ENCODE assay signal across 18 cellular contexts in genomic region chr10:111531690-111532089, GRCh38.
DNase-seq lines count a peak whose midpoint lies in the region; ATAC-seq, FAIRE-seq and TF ChIP-seq lines count a peak whose summit lies in the region.
"Had no signal": no experiment of that assay in that cellular context is flagged by ENCODE, and none has a peak within 500 bp of the region (broad histone marks: within the 10 kb centered on the region; RNA-seq: fewer than 3 reads in every experiment).

No MANE protein-coding gene starts in this region.

- no CpG with 5 or more reads among the region's 2 CpGs for WGBS in H9 (ENCODE audit: extremely low coverage, insufficient read length, low lambda C conversion rate)
- WGBS in GM12878 (ENCODE audit: insufficient coverage, insufficient replicate concordance, low lambda C conversion rate, missing lambda C conversion rate), result 3% methylated on average over 2 of the region's 2 CpGs
- 38 to 56% (median 45%) methylated on average over 2 of the region's 2 CpGs for WGBS in stomach, 5 donors

- peak; percentile 27; the same call in 1 of the 3 replicates for ATAC-seq in GM12878
- ATAC-seq: HepG2 had no signal

- no peak overlapping the region for H3K4me3 Mint-ChIP-seq in H9
- H3K4me3 Mint-ChIP-seq: CD4-positive, alpha-beta T cell had no signal

- no peaks in the 10 kb centered on the region for H3K79me1 ChIP-seq in H9 (ENCODE audit: insufficient read depth, low read depth, low read length, poor library complexity, severe bottlenecking)

- H2BK20ac ChIP-seq in H9 (ENCODE audit: low read depth, low read length, poor library complexity, severe bottlenecking), result no peak overlapping the region

- no peak for TF ChIP-seq EP300 in GM12878 (IDR thresholded peaks at IDR 0.05; ENCODE audit: borderline replicate concordance in 1 of 2, control insufficient read depth in 1 of 2, low read depth in 2 of 2, low read length in 2 of 2)
- TF ChIP-seq EP300 in stomach (IDR thresholded peaks at IDR 0.05), result no peak

- no peak overlapping the region for H3K4me3 ChIP-seq in GM12878
- H3K4me3 ChIP-seq in stomach, result no peak overlapping the region
- H3K4me3 ChIP-seq: HAP-1 had no signal

- POLR2A ChIA-PET in GM12878 (lab: Charles Lee), result no interaction called here

- H3K9ac ChIP-seq in H9 (ENCODE audit: extremely low read depth, insufficient read length, low read length), result no peak overlapping the region
- no peak overlapping the region for H3K9ac ChIP-seq in GM12878 (ENCODE audit: control insufficient read depth, insufficient read depth, low read length)

- SMC1A ChIA-PET in GM12878 (lab: Charles Lee; ENCODE audit: uncharacterized antibody, unreplicated experiment), result no interaction called here

- H3K36me3 ChIP-seq in GM12878 (ENCODE audit: control insufficient read depth in 2 of 2, insufficient read depth in 2 of 2, low read length in 1 of 2) (no peaks in the 10 kb centered on the region), stomach (no peaks in the 10 kb centered on the region)
- H3K36me3 ChIP-seq: BE2C, HAP-1 had no signal

- H3K56ac ChIP-seq in H9 (ENCODE audit: insufficient read length, low read depth, low read length), result no peak overlapping the region

- peaks cover 0 to 2% of the 10 kb centered on the region in 2 experiments; a peak in 1 of 5 replicates for H3K9me3 Mint-ChIP-seq in H9

- H3K4me1 Mint-ChIP-seq in H9, result peaks cover 5 to 6% of the 10 kb centered on the region in 2 experiments; a peak in 3 of 4 replicates
- H3K4me1 Mint-ChIP-seq: IgD-negative memory B cell had no signal

- peaks cover 0 to 3% (median 0%) of the 10 kb centered on the region in 3 experiments; a peak in 2 of 7 replicates for H3K36me3 Mint-ChIP-seq in H9 (ENCODE audit: insufficient read depth in 1 of 3, low read depth in 3 of 3)

- no peak overlapping the region for H3K4me2 ChIP-seq in H9 (ENCODE audit: insufficient read depth, insufficient read length, low read length)
- H3K4me2 ChIP-seq in GM12878 (ENCODE audit: control insufficient read depth, insufficient read depth), result no peak overlapping the region

- TF ChIP-seq RAD21 in GM12878 (IDR thresholded peaks at IDR 0.05; ENCODE audit: insufficient read depth, low read depth, low read length), result no peak

- H2BK120ac ChIP-seq in H9 (ENCODE audit: low read depth, low read length, poor library complexity, severe bottlenecking), result no peak overlapping the region

- H4K91ac ChIP-seq in H9 (ENCODE audit: insufficient read length, low read depth, low read length), result no peak overlapping the region

- CTCF ChIA-PET in GM12878 (lab: Yijun Ruan, JAX), result no interaction called here

- H3K18ac ChIP-seq in H9 (ENCODE audit: insufficient read length, low read depth, low read length), result no peak overlapping the region

- no peak overlapping the region for H2AK5ac ChIP-seq in H9 (ENCODE audit: insufficient read length, low read length)

- TF ChIP-seq POLR2A in GM12878 (IDR thresholded peaks at IDR 0.05; ENCODE audit: low read depth, low read length) (no peak), stomach (IDR thresholded peaks at IDR 0.05) (no peak)

- RAD21 ChIA-PET in GM12878 (lab: Charles Lee; ENCODE audit: unreplicated experiment), result no interaction called here

- in situ Hi-C loops in GM12878 (cut with MboI), result no loop called here

- H2BK12ac ChIP-seq in H9 (ENCODE audit: insufficient read length, low read depth, low read length), result no peak overlapping the region

- H3K27ac Mint-ChIP-seq in H9, result peak overlapping the region in 1 of 3 experiments; percentile 12; a peak in 2 of 7 replicates
- H3K27ac Mint-ChIP-seq: CD4-positive, alpha-beta T cell; IgD-negative memory B cell had no signal

- no peak overlapping the region for H3T11ph ChIP-seq in H9 (ENCODE audit: low read length)

- intact Hi-C loops in GM12878 (cut with micrococcal nuclease; ENCODE audit: unreplicated experiment) (no loop called here), stomach (cut with DNase I; ENCODE audit: low total_unique reads) (no loop called here)

- no peaks in the 10 kb centered on the region for H3K9me3 ChIP-seq in H9 (ENCODE audit: control insufficient read depth, low read depth, low read length)
- H3K9me3 ChIP-seq in GM12878 (replicated peaks; ENCODE audit: control insufficient read depth, insufficient read depth, low read length), result no peaks in the 10 kb centered on the region
- peaks cover 0 to 5% (median 0%) of the 10 kb centered on the region in 4 donors for H3K9me3 ChIP-seq in stomach
- H3K9me3 ChIP-seq: BE2C, Caco-2, HAP-1 had no signal

- no peak for TF ChIP-seq CTCF in H9 (conservative IDR thresholded peaks at IDR 0.05)
- no peak for TF ChIP-seq CTCF in GM12878 (IDR thresholded peaks at IDR 0.05 in 2 of 3, conservative IDR thresholded peaks at IDR 0.05 in 1 of 3; ENCODE audit: control insufficient read depth in 2 of 3, extremely low read depth in 1 of 3, insufficient read depth in 1 of 3, low read depth in 3 of 3, low read length in 3 of 3)
- TF ChIP-seq CTCF in stomach (IDR thresholded peaks at IDR 0.05), result no peak

- H3K27ac ChIP-seq in H9 (ENCODE audit: insufficient read length, low read depth, low read length) (no peak overlapping the region), GM12878 (ENCODE audit: control insufficient read depth, insufficient read depth) (no peak overlapping the region), stomach (no peak overlapping the region)

- no peaks in the 10 kb centered on the region for H3K23me2 ChIP-seq in H9 (ENCODE audit: insufficient read length, low read depth, low read length, poor library complexity, severe bottlenecking)

- H4K20me1 ChIP-seq in H9 (ENCODE audit: control insufficient read depth, insufficient read depth, insufficient read length), result no peaks in the 10 kb centered on the region
- no peaks in the 10 kb centered on the region for H4K20me1 ChIP-seq in GM12878 (ENCODE audit: control insufficient read depth, insufficient read depth)

- no TSS peak for BruUV-seq in GM12878 (replicated peaks; lab: Mats Ljungman, UMichigan)

- peak overlapping the region; percentile 6 for H2AFZ ChIP-seq in H9 (ENCODE audit: low read length)
- no peak overlapping the region for H2AFZ ChIP-seq in GM12878 (ENCODE audit: control insufficient read depth, low read depth, low read length)

- H3K23ac ChIP-seq in H9 (ENCODE audit: insufficient read length, low read depth, low read length), result no peak overlapping the region

- no peak overlapping the region for H4K8ac ChIP-seq in H9 (replicated peaks; ENCODE audit: insufficient read length, low read depth, low read length)

- no peak overlapping the region for H2BK15ac ChIP-seq in H9 (ENCODE audit: low read depth, low read length)

- H3K4me1 ChIP-seq in H9 (ENCODE audit: insufficient read depth, low read length), result no peaks in the 10 kb centered on the region; the same call in 1 of the 2 replicates
- H3K4me1 ChIP-seq in GM12878 (ENCODE audit: control insufficient read depth, insufficient read depth, low read length), result no peaks in the 10 kb centered on the region
- H3K4me1 ChIP-seq in stomach, result no peaks in the 10 kb centered on the region
- H3K4me1 ChIP-seq: BE2C, Caco-2, HAP-1 had no signal

- no peak for DNase-seq in H9
- peak; percentile 1 for DNase-seq in MV-4-11 (lab: John Stamatoyannopoulos, UW)
- DNase-seq in GM12878 (ENCODE audit: low read depth, low spot score), result no peak
- DNase-seq in stomach, result no peak
- DNase-seq in activated effector memory CD4-positive, alpha-beta T cell treated with anti-CD3 and anti-CD28 coated beads, Interleukin-2, amount 50 U/mL, for 16 hours, result no peak
- DNase-seq in iPS-NIHi11 (ENCODE audit: low spot score), result no peak
- DNase-seq: ACHN; BE2C; C1 segment of cervical spinal cord; Caco-2; CD4-positive, alpha-beta T cell had no signal

- H3K4ac ChIP-seq in H9 (ENCODE audit: low read depth, low read length), result no peak overlapping the region

- H3K27me3 ChIP-seq in H9 (ENCODE audit: insufficient read depth, low read length) (no peaks in the 10 kb centered on the region), GM12878 (replicated peaks in 1 of 2; ENCODE audit: control insufficient read depth in 2 of 2, insufficient read depth in 2 of 2, low read length in 1 of 2) (no peaks in the 10 kb centered on the region), stomach (no peaks in the 10 kb centered on the region)
- H3K27me3 ChIP-seq: BE2C had no signal

- H4K5ac ChIP-seq in H9 (ENCODE audit: insufficient read length, low read depth, low read length), result no peak overlapping the region

- H3K14ac ChIP-seq in H9 (ENCODE audit: insufficient read depth, low read length), result no peak overlapping the region

- H3K79me2 ChIP-seq in H9 (ENCODE audit: insufficient read depth, low read length), result no peaks in the 10 kb centered on the region
- no peaks in the 10 kb centered on the region for H3K79me2 ChIP-seq in GM12878 (ENCODE audit: control insufficient read depth, insufficient read depth, low read length)

- H3K27me3 Mint-ChIP-seq in H9 (ENCODE audit: low read depth), result no peaks in the 10 kb centered on the region

- FAIRE-seq in GM12878 (lab: Jason Lieb, UNC), result no peak
- FAIRE-seq: A204.1, D721Med, G401.6, H1, HepG2 had no signal

- H2BK5ac ChIP-seq in H9 (ENCODE audit: insufficient read length, low read length), result no peak overlapping the region

TF ChIP-seq in GM12878, 131 proteins besides CTCF, POLR2A, EP300 and RAD21 (continues in another document):
- peak; percentile 75; the same call in 1 of the 2 replicates for TF ChIP-seq SPI1 (IDR thresholded peaks at IDR 0.05; ENCODE audit: borderline replicate concordance, insufficient read depth, low read depth, low read length)
